20 cellular contexts compared by ENCODE assay signal in the genomic region with DNA sequence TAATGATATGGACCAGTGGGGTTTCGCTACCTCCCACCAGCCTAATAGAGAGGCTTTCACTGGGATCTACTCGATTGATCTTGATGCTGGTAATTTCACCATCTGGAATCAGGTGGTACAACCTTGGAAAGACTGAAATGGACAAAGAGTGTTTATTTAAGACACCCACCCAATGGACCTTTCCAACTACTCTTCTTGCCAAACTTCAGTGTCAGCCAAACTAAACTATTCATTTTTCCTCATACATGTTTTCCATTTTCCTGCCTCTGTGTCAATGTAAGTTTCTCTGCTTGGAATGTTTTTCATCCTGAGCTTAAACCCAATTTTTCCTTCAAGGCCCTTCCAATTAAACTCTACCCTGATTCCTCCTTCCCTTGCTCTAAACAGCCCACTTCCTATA.
"Had no signal": no experiment of that assay in that cellular context is flagged by ENCODE, and none has a peak within 500 bp of the region (broad histone marks: within the 10 kb centered on the region; RNA-seq: fewer than 3 reads in every experiment).

No MANE protein-coding gene starts in this region.

- H3K9me3 ChIP-seq: esophagus squamous epithelium, heart right ventricle, stomach, upper lobe of left lung had no signal

- H3K4me1 ChIP-seq: upper lobe of left lung had no signal

- H3K36me3 ChIP-seq: upper lobe of left lung, WERI-Rb-1 had no signal

- H3K27me3 ChIP-seq: esophagus squamous epithelium, heart right ventricle, stomach, upper lobe of left lung had no signal

- ATAC-seq: activated CD8-positive, alpha-beta T cell treated with anti-CD3 and anti-CD28 coated beads, Interleukin-2, amount 10 ng/mL, durations not matched to agents 7 days and 5 days; naive thymus-derived CD8-positive, alpha-beta T cell; sciatic nerve; stimulated activated effector memory CD8-positive, alpha-beta T cell treated with anti-CD3 and anti-CD28 coated beads, Interleukin-12 subunit alpha, Interleukin-12 subunit beta, amount 100 ng/mL, for 72 hours; T-cell had no signal

- DNase-seq: activated CD4-positive, alpha-beta T cell treated with anti-CD3 and anti-CD28 coated beads, Interleukin-2, amount 10 ng/mL, durations not matched to agents 7 days and 5 days; activated CD4-positive, CD25-positive, alpha-beta regulatory T cell treated with anti-CD3 and anti-CD28 coated beads, Interleukin-2, amount 50 U/mL, for 72 hours; activated CD8-positive, alpha-beta T cell treated with anti-CD3 and anti-CD28 coated beads, Interleukin-2, amount 10 ng/mL, durations not matched to agents 7 days and 5 days; activated gamma-delta T cell treated with Interleukin-2 at 50 U/mL for 16 hours; activated T-cell treated with anti-CD3 and anti-CD28 coated beads, Interleukin-2, amount 50 U/mL, for 1 hour; endodermal cell; esophagus squamous epithelium; heart right ventricle; left colon; naive thymus-derived CD8-positive, alpha-beta T cell; small intestine; stimulated activated CD4-positive, alpha-beta T cell treated with anti-CD3 and anti-CD28 coated beads, Interleukin-2, amount 100 ng/mL, for 24 hours; stomach; T-cell; upper lobe of left lung; WERI-Rb-1 had no signal

- H3K27ac ChIP-seq: upper lobe of left lung, WERI-Rb-1 had no signal

- H3K4me3 ChIP-seq: coronary artery, esophagus squamous epithelium, heart right ventricle, lung, stomach, upper lobe of left lung had no signal
